ENCODE assay signal across 23 cellular contexts in the genomic region with DNA sequence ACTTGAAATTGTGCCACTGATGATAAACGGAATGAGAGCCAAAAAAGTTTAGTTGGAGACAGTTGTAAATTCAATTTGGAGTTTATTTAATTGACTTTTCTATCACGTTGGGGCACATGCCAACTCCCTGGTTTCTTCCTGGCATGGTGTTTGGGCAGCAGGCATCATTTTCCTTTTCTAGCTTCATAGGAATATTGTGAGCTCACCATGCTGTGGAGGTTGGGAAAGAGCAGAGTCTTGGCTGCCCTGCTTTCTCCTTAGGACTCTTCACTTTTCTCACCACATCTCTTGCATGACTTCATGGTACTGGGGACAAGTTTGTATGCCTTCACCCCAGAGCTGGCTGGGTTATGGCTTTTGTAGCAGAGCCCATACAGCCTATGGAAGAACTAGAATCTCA. TPM values are rescaled to one million over a fixed set of nuclear protein-coding genes. Genes with fewer than 3 reads are reported as not detected.
A peak's percentile ranks its signal among the peaks of the same experiment; 100 is the strongest.
DNase-seq lines count a peak whose midpoint lies in the region; ATAC-seq, FAIRE-seq and TF ChIP-seq lines count a peak whose summit lies in the region.
"Had no signal": no experiment of that assay in that cellular context is flagged by ENCODE, and none has a peak within 500 bp of the region (broad histone marks: within the 10 kb centered on the region; RNA-seq: fewer than 3 reads in every experiment).

No MANE protein-coding gene starts in this region.

- intact Hi-C loops in breast epithelium (cut with DNase I; ENCODE audit: low total_unique reads) = no loop called here

- H3K4me1 Mint-ChIP-seq in HFFc6 (ENCODE audit: low read depth) = peaks cover 22% of the 10 kb centered on the region
- H3K4me1 Mint-ChIP-seq in endothelial cell (ENCODE audit: unreplicated experiment) = peaks cover 7% of the 10 kb centered on the region
- peaks cover 8% of the 10 kb centered on the region for H3K4me1 Mint-ChIP-seq in nephron progenitor cell

- H3K4me3 Mint-ChIP-seq in HFFc6 = no peak overlapping the region
- peak overlapping the region; percentile 74 for H3K4me3 Mint-ChIP-seq in endothelial cell (ENCODE audit: unreplicated experiment)
- H3K4me3 Mint-ChIP-seq in nephron progenitor cell = no peak overlapping the region
- H3K4me3 Mint-ChIP-seq: naive thymus-derived CD4-positive, alpha-beta T cell had no signal

- peaks cover 4 to 11% of the 10 kb centered on the region in 2 donors for H3K4me1 ChIP-seq in breast epithelium

- no peaks in the 10 kb centered on the region for H3K9me3 ChIP-seq in AG04450 (ENCODE audit: control insufficient read depth, insufficient read depth, low read length)
- H3K9me3 ChIP-seq in breast epithelium = no peaks in the 10 kb centered on the region
- H3K9me3 ChIP-seq: upper lobe of right lung had no signal

- H3K9me3 Mint-ChIP-seq in HFFc6 (no peaks in the 10 kb centered on the region), endothelial cell (ENCODE audit: unreplicated experiment) (no peaks in the 10 kb centered on the region), nephron progenitor cell (no peaks in the 10 kb centered on the region)
- H3K9me3 Mint-ChIP-seq: activated naive CD4-positive, alpha-beta T cell treated with anti-CD3 and anti-CD28 coated beads, Interleukin-2, amount 50 U/mL, for 72 hours; activated T-helper 2 cell treated with anti-CD3 and anti-CD28 coated beads, Interferon-gamma antibody, Interleukin-2, Interleukin-4, amounts not matched to agents 10 μg/mL and 5 μg/mL and 100 μg/mL, durations not matched to agents 14 hours and 24 hours and 36 hours; naive thymus-derived CD4-positive, alpha-beta T cell had no signal

- H3K36me3 Mint-ChIP-seq in HFFc6 (ENCODE audit: low read depth) = peaks cover 9% of the 10 kb centered on the region; the same call in 1 of the 2 replicates
- H3K36me3 Mint-ChIP-seq in endothelial cell (ENCODE audit: low read depth, unreplicated experiment) = peaks cover 31% of the 10 kb centered on the region
- peaks cover 47% of the 10 kb centered on the region for H3K36me3 Mint-ChIP-seq in nephron progenitor cell (ENCODE audit: low read depth)

- peak overlapping the region; percentile 77 for H3K27ac ChIP-seq in AG04450 (ENCODE audit: low read depth, low read length)
- H3K27ac ChIP-seq in breast epithelium = no peak overlapping the region
- H3K27ac ChIP-seq: HL-60, upper lobe of right lung had no signal

- H3K27me3 ChIP-seq in AG04450 (ENCODE audit: control insufficient read depth, insufficient read depth, low read length) = no peaks in the 10 kb centered on the region
- H3K27me3 ChIP-seq in breast epithelium = no peaks in the 10 kb centered on the region
- H3K27me3 ChIP-seq: upper lobe of right lung had no signal

- DNase-seq in AG04450 (ENCODE audit: low read depth, low spot score) (peak; percentile 21), HFFc6 (peak; percentile 25), endothelial cell (ENCODE audit: low spot score) (no peak), nephron progenitor cell (no peak), HTR-8/SVneo (ENCODE audit: insufficient read length, low spot score) (no peak), breast epithelium (ENCODE audit: low spot score in 2 of 2) (no peak), H54 (ENCODE audit: insufficient read length, low spot score) (no peak)
- DNase-seq: activated CD8-positive, alpha-beta memory T cell treated with anti-CD3 and anti-CD28 coated beads, Interleukin-2, amount 50 U/mL, for 48 hours; aorta; cortex of kidney; foreskin melanocyte; midbrain; NCI-H1417 treated with DMSO at 0.1 percent for 48 hours; NCI-H2029 treated with DMSO at 0.1 percent for 48 hours; upper lobe of right lung had no signal

- H3K4me3 ChIP-seq in AG04450 (ENCODE audit: low read depth, low read length) = no peak overlapping the region
- H3K4me3 ChIP-seq in breast epithelium = no peak overlapping the region
- H3K4me3 ChIP-seq: upper lobe of right lung had no signal

- H3K36me3 ChIP-seq in breast epithelium = no peaks in the 10 kb centered on the region

- TF ChIP-seq POLR2A in breast epithelium (IDR thresholded peaks at IDR 0.05) (no peak), H54 (IDR thresholded peaks at IDR 0.05; ENCODE audit: low read depth, low read length) (no peak)

- CTCF ChIA-PET in AG04450 (lab: Charles Lee) = interaction anchor here (0.7 kb wide), 1 partner anchor 63 kb away, joined by 3 read pairs; no protein-coding TSS in a partner anchor

- POLR2A ChIA-PET in AG04450 (lab: Yijun Ruan, JAX) = no interaction called here

- no peak for ATAC-seq in GM19351 (IDR thresholded peaks at IDR 0.05; ENCODE audit: unreplicated experiment)

- H3K27ac Mint-ChIP-seq in HFFc6 = peak overlapping the region; percentile 75
- H3K27ac Mint-ChIP-seq in endothelial cell (ENCODE audit: unreplicated experiment) = no peak overlapping the region
- peak overlapping the region; percentile 58 for H3K27ac Mint-ChIP-seq in nephron progenitor cell
- H3K27ac Mint-ChIP-seq: activated T-helper 2 cell treated with anti-CD3 and anti-CD28 coated beads, Interferon-gamma antibody, Interleukin-2, Interleukin-4, amounts not matched to agents 10 μg/mL and 5 μg/mL and 100 μg/mL, durations not matched to agents 14 hours and 24 hours and 36 hours had no signal

- TF ChIP-seq CTCF in AG04450 (IDR thresholded peaks at IDR 0.05; ENCODE audit: low read depth, low read length) (no peak), HFFc6 (IDR thresholded peaks at IDR 0.05) (no peak), endothelial cell (IDR thresholded peaks at IDR 0.05; ENCODE audit: unreplicated experiment) (no peak), nephron progenitor cell (IDR thresholded peaks at IDR 0.05) (no peak), breast epithelium (IDR thresholded peaks at IDR 0.05) (no peak)

- FAIRE-seq in HTR-8/SVneo (lab: Jason Lieb, UNC) (no peak), H54 (lab: Jason Lieb, UNC) (no peak)
- FAIRE-seq: GM18507, GM19239, TTC549 had no signal

- H3K27me3 Mint-ChIP-seq in HFFc6 (ENCODE audit: insufficient read depth) (no peaks in the 10 kb centered on the region; the same call in 1 of the 2 replicates), endothelial cell (ENCODE audit: unreplicated experiment) (peaks cover 5% of the 10 kb centered on the region), nephron progenitor cell (ENCODE audit: low read depth, poor library complexity) (no peaks in the 10 kb centered on the region)
- H3K27me3 Mint-ChIP-seq: naive thymus-derived CD4-positive, alpha-beta T cell had no signal

RNA-seq across cellular contexts. Expression of a gene that starts 6.4 kb away (rescaled TPM):
- 7.4 and 11.1 TPM in 2 replicates for polyA plus RNA-seq in AG04450 (2011; rRNA removed)
- polyA minus RNA-seq in AG04450 (2011; rRNA and poly(A)+ RNA removed) = 2.5 and 3.0 TPM in 2 replicates
- 10 to 100 TPM; 76.7 to 97.0 (median 82.8) TPM for total RNA-seq in HFFc6 (2021; fragmentation: NEBNext Ultra II Directional; extraction: Animal tissue kit (Norgen Biotek cat#: 25700))
- total RNA-seq in endothelial cell (ENCODE audit: unreplicated experiment) = 86.2 TPM
- total RNA-seq in breast epithelium = 100 to 1,000 TPM in 1 of 3 donors, 10 to 100 TPM in 2; 87.5 to 103 (median 89.6) TPM

RNA-seq across cellular contexts. Expression of a gene that starts 20.5 kb away (rescaled TPM):
- 1.8 and 2.0 TPM in 2 replicates for polyA plus RNA-seq in AG04450 (2011; rRNA removed)
- 0.51 and 0.74 TPM in 2 replicates for polyA minus RNA-seq in AG04450 (2011; rRNA and poly(A)+ RNA removed)
- 1 to 10 TPM; 1.4 to 2.9 (median 2.3) TPM for total RNA-seq in HFFc6 (2021; fragmentation: NEBNext Ultra II Directional; extraction: Animal tissue kit (Norgen Biotek cat#: 25700))
- total RNA-seq in endothelial cell (ENCODE audit: unreplicated experiment) = 8.8 TPM
- 1 to 10 TPM; 2.2 to 6.7 (median 2.3) TPM for total RNA-seq in breast epithelium

Comparison
In these comparisons a context has a peak if more than half of its experiments do, and no peak if none do; other contexts are left out.
1. DNase-seq: peak in AG04450 (single experiment) and HFFc6 (single experiment); none in endothelial cell (single experiment), nephron progenitor cell (single experiment), HTR-8/SVneo (single experiment), breast epithelium (0 of 2) and H54 (single experiment).